In the genomic region with DNA sequence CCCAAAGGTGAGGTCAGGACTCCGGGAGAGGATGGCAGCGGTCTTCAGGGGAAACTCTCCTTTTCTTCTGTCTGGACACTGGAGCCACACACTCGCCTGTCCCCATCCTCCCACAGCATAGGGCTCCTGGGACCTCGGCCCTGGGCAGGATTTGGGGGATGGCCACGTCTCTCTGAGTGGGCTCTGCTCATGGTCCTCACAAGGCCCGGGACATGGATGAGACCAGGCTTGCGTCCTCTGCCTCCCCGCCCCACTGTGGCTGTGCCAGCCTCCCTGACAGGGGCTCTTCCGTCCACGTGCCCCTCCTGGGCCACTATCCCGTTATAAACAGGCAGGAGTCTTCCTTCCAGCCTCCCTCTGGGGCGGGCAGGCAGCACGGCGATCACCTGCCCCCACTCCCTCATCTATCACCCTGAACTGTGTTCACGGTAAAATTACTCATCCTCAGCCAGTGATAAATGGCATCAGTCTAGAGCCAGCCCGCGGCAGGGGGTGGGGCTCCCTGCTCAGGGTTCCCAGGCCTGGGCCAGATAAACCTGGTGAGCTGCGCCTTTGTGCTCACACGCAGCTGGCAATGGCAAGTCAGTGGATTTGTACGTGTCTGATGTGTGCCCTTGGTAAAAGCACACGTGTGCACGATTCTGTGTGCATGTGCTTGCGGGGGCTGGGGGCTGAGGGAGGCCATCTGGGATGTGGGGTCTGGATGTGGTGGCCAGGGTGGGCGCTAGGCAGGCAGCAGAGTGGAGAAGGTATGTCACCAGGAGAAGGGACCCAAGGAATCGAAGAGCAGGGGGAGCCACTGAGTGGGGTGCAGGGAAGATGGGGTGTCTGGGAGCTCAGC, we compare ENCODE assay signal across 12 cellular contexts. TPM values are rescaled to one million over a fixed set of nuclear protein-coding genes. Genes with fewer than 3 reads are reported as not detected.
DNase-seq lines count a peak whose midpoint lies in the region; ATAC-seq, FAIRE-seq and TF ChIP-seq lines count a peak whose summit lies in the region.
"Had no signal": no experiment of that assay in that cellular context is flagged by ENCODE, and none has a peak within 500 bp of the region (broad histone marks: within the 10 kb centered on the region; RNA-seq: fewer than 3 reads in every experiment).

No MANE protein-coding gene starts in this region.

- intact Hi-C loops in tibial artery (cut with DNase I; ENCODE audit: low total_unique reads), result no loop called here

- TF ChIP-seq CTCF in keratinocyte (optimal IDR thresholded peaks at IDR 0.05 in 1 of 3, IDR thresholded peaks at IDR 0.05 in 1 of 3, conservative IDR thresholded peaks at IDR 0.05 in 1 of 3; ENCODE audit: extremely low read depth in 1 of 3, insufficient read depth in 2 of 3, low read length in 3 of 3), result no peak
- TF ChIP-seq CTCF in tibial artery (IDR thresholded peaks at IDR 0.05), result no peak

- H3K9me3 ChIP-seq in SJSA1 (replicated peaks) (no peaks in the 10 kb centered on the region), keratinocyte (ENCODE audit: control insufficient read depth, low read depth, low read length) (no peaks in the 10 kb centered on the region), tibial artery (no peaks in the 10 kb centered on the region)

- FAIRE-seq in keratinocyte (lab: Jason Lieb, UNC), result peak; percentile 75
- FAIRE-seq: endothelial cell of umbilical vein, H1 had no signal

- no peak overlapping the region for H2AFZ ChIP-seq in keratinocyte (ENCODE audit: control insufficient read depth, low read length)

- ATAC-seq in HG02973 (IDR thresholded peaks at IDR 0.05; ENCODE audit: unreplicated experiment), result no peak

- H3K4me3 ChIP-seq in SJSA1 (no peak overlapping the region), keratinocyte (ENCODE audit: control insufficient read depth in 2 of 3, extremely low read depth in 1 of 3, insufficient read depth in 2 of 3, low read depth in 1 of 3, low read length in 3 of 3) (no peak overlapping the region), tibial artery (no peak overlapping the region)

- H3K4me2 ChIP-seq in keratinocyte (ENCODE audit: control insufficient read depth, extremely low read depth, insufficient read depth, low read depth, low read length), result no peak overlapping the region

- H3K4me1 ChIP-seq in SJSA1 (replicated peaks), result peaks cover 25% of the 10 kb centered on the region
- peaks cover 11% of the 10 kb centered on the region for H3K4me1 ChIP-seq in keratinocyte (ENCODE audit: control insufficient read depth, extremely low read depth, insufficient read depth, low read length)
- H3K4me1 ChIP-seq in tibial artery, result peaks cover 0 to 25% (median 19%) of the 10 kb centered on the region in 4 donors

- dilution Hi-C loops in keratinocyte (cut with MboI; ENCODE audit: extremely low pct_ligation_motif_present, low sequenced_read_pairs), result no loop called here

- H3K27ac ChIP-seq in SJSA1 (no peak overlapping the region), keratinocyte (ENCODE audit: control insufficient read depth, insufficient read depth, low read length) (no peak overlapping the region), tibial artery (no peak overlapping the region)

- no peak overlapping the region for H3K9ac ChIP-seq in keratinocyte (ENCODE audit: control insufficient read depth, extremely low read depth, insufficient read depth, low read length)

- H3K9me1 ChIP-seq in keratinocyte (ENCODE audit: control insufficient read depth, extremely low read depth, insufficient read depth, low read length), result no peaks in the 10 kb centered on the region

- H3K36me3 ChIP-seq in SJSA1, result no peaks in the 10 kb centered on the region
- H3K36me3 ChIP-seq in keratinocyte (ENCODE audit: control insufficient read depth in 2 of 2, extremely low read depth in 1 of 2, insufficient read depth in 2 of 2, low read length in 2 of 2), result no peaks in the 10 kb centered on the region
- no peaks in the 10 kb centered on the region for H3K36me3 ChIP-seq in tibial artery

- H3K27me3 ChIP-seq in SJSA1 (replicated peaks) (peaks cover 16% of the 10 kb centered on the region), keratinocyte (ENCODE audit: control insufficient read depth, extremely low read depth, insufficient read depth, low read length) (peaks cover 57% of the 10 kb centered on the region), tibial artery (peaks cover 0 to 57% of the 10 kb centered on the region in 2 donors)

- H3K79me2 ChIP-seq in keratinocyte (ENCODE audit: control insufficient read depth, insufficient read depth, low read length), result no peaks in the 10 kb centered on the region

- peaks cover 9% of the 10 kb centered on the region for H4K20me1 ChIP-seq in keratinocyte (ENCODE audit: control insufficient read depth, extremely low read depth, insufficient read depth, low read length)

- peak; percentile 20 for DNase-seq in stimulated activated CD4-positive, alpha-beta T cell treated with anti-CD3 and anti-CD28 coated beads, Interleukin-1b, Interleukin-23, amount 100 ng/mL, for 48 hours
- DNase-seq in stimulated activated CD4-positive, alpha-beta T cell treated with anti-CD3 and anti-CD28 coated beads, Interleukin-2, amount 100 ng/mL, for 48 hours, result no peak
- DNase-seq in SJSA1 (ENCODE audit: low read depth in 1 of 2, low spot score in 2 of 2), result peak; percentile 6 to 47
- peak; percentile 41 for DNase-seq in keratinocyte (ENCODE audit: low read depth, low spot score)
- DNase-seq in MV-4-11 (lab: John Stamatoyannopoulos, UW), result no peak
- no peak for DNase-seq in tibial artery
- DNase-seq in GM03348 (ENCODE audit: low spot score), result no peak
- DNase-seq: activated CD4-positive, alpha-beta T cell treated with anti-CD3 and anti-CD28 coated beads, Interleukin-2, amount 50 U/mL, for 4 hours; NCI-H1092 had no signal

RNA-seq across cellular contexts. Expression of a gene that starts 12.6 kb away (rescaled TPM):
- total RNA-seq in SJSA1 (2014; rRNA removed; shearing (Covaris generic)), result 232 and 256 TPM in 2 replicates
- polyA plus RNA-seq in keratinocyte, result 0.03 TPM in 1 of 3 replicates, not detected in the others
- not detected for polyA plus RNA-seq in keratinocyte (2011; ENCODE audit: low read depth)
- 0.05 TPM in 1 of 2 replicates, not detected in the other for polyA plus RNA-seq in keratinocyte (2011; cell fraction: cytosol; rRNA removed)
- polyA plus RNA-seq in keratinocyte (2011; cell fraction: nucleus; rRNA removed), result 0.08 TPM in 1 of 2 replicates, not detected in the other
- 0.20 TPM in 1 of 2 replicates, not detected in the other for polyA plus RNA-seq in keratinocyte (2012; ENCODE audit: low replicate concordance)
- polyA minus RNA-seq in keratinocyte, result not detected in 3 replicates
- polyA minus RNA-seq in keratinocyte (2011; cell fraction: cytosol; rRNA and poly(A)+ RNA removed), result 8.2 TPM
- 0.39 and 0.95 TPM in 2 replicates for polyA minus RNA-seq in keratinocyte (2011; cell fraction: nucleus; rRNA and poly(A)+ RNA removed)
- total RNA-seq: endothelial cell of umbilical vein had no signal
- polyA plus RNA-seq: endothelial cell of umbilical vein had no signal

RNA-seq across cellular contexts. Expression of a gene that starts 48.0 kb away (rescaled TPM):
- total RNA-seq in SJSA1 (2014; rRNA removed; shearing (Covaris generic)), result 100 and 129 TPM in 2 replicates
- 51.0 to 74.0 TPM (median 51.8 TPM) in 3 replicates for polyA plus RNA-seq in keratinocyte
- 67.1 TPM for polyA plus RNA-seq in keratinocyte (2011; ENCODE audit: low read depth)
- 36.0 and 57.5 TPM in 2 replicates for polyA plus RNA-seq in keratinocyte (2011; cell fraction: cytosol; rRNA removed)
- polyA plus RNA-seq in keratinocyte (2011; cell fraction: nucleus; rRNA removed), result 85.1 and 88.1 TPM in 2 replicates
- 43.6 and 94.6 TPM in 2 replicates for polyA plus RNA-seq in keratinocyte (2012; ENCODE audit: low replicate concordance)
- polyA minus RNA-seq in keratinocyte, result 74.9 to 110 TPM (median 79.2 TPM) in 3 replicates
- polyA minus RNA-seq in keratinocyte (2011; cell fraction: cytosol; rRNA and poly(A)+ RNA removed), result 114 TPM
- polyA minus RNA-seq in keratinocyte (2011; cell fraction: nucleus; rRNA and poly(A)+ RNA removed), result 55.0 and 58.8 TPM in 2 replicates

RNA-seq across cellular contexts. Expression of a gene that starts 49.3 kb away (rescaled TPM):
- total RNA-seq in SJSA1 (2014; rRNA removed; shearing (Covaris generic)), result 7.2 and 11.5 TPM in 2 replicates
- polyA plus RNA-seq in keratinocyte, result 6.5 to 17.8 TPM (median 8.5 TPM) in 3 replicates
- polyA plus RNA-seq in keratinocyte (2011; ENCODE audit: low read depth), result 2.2 TPM
- polyA plus RNA-seq in keratinocyte (2011; cell fraction: cytosol; rRNA removed), result 1.7 and 3.4 TPM in 2 replicates
- polyA plus RNA-seq in keratinocyte (2011; cell fraction: nucleus; rRNA removed), result 61.4 and 81.3 TPM in 2 replicates
- 7.6 TPM in 2 replicates for polyA plus RNA-seq in keratinocyte (2012; ENCODE audit: low replicate concordance)
- 3.6 to 4.8 TPM (median 4.2 TPM) in 3 replicates for polyA minus RNA-seq in keratinocyte
- polyA minus RNA-seq in keratinocyte (2011; cell fraction: cytosol; rRNA and poly(A)+ RNA removed), result 3.3 TPM
- 12.2 and 13.9 TPM in 2 replicates for polyA minus RNA-seq in keratinocyte (2011; cell fraction: nucleus; rRNA and poly(A)+ RNA removed)

RNA-seq across cellular contexts. Expression of a gene that starts 55.2 kb away (rescaled TPM):
- 0.34 TPM in 1 of 2 replicates, not detected in the other for total RNA-seq in SJSA1 (2014; rRNA removed; shearing (Covaris generic))
- 2.5 to 4.9 TPM (median 3.8 TPM) in 3 replicates for polyA plus RNA-seq in keratinocyte
- 4.0 TPM for polyA plus RNA-seq in keratinocyte (2011; ENCODE audit: low read depth)
- 1.4 and 4.6 TPM in 2 replicates for polyA plus RNA-seq in keratinocyte (2011; cell fraction: cytosol; rRNA removed)
- 14.0 and 25.9 TPM in 2 replicates for polyA plus RNA-seq in keratinocyte (2011; cell fraction: nucleus; rRNA removed)
- 10.0 and 12.7 TPM in 2 replicates for polyA plus RNA-seq in keratinocyte (2012; ENCODE audit: low replicate concordance)
- 2.1 to 7.9 TPM (median 2.2 TPM) in 3 replicates for polyA minus RNA-seq in keratinocyte
- polyA minus RNA-seq in keratinocyte (2011; cell fraction: cytosol; rRNA and poly(A)+ RNA removed), result 5.8 TPM
- 9.8 and 12.5 TPM in 2 replicates for polyA minus RNA-seq in keratinocyte (2011; cell fraction: nucleus; rRNA and poly(A)+ RNA removed)

Comparison
In these comparisons a context has a peak if more than half of its experiments do, and no peak if none do; other contexts are left out.
1. DNase-seq: peak in stimulated activated CD4-positive, alpha-beta T cell treated with anti-CD3 and anti-CD28 coated beads, Interleukin-1b, Interleukin-23, amount 100 ng/mL, for 48 hours (single experiment), SJSA1 (2 of 2) and keratinocyte (single experiment); none in stimulated activated CD4-positive, alpha-beta T cell treated with anti-CD3 and anti-CD28 coated beads, Interleukin-2, amount 100 ng/mL, for 48 hours (0 of 2), MV-4-11 (single experiment), tibial artery (0 of 2) and GM03348 (single experiment).